2 cellular contexts compared by ENCODE assay signal in the genomic region with DNA sequence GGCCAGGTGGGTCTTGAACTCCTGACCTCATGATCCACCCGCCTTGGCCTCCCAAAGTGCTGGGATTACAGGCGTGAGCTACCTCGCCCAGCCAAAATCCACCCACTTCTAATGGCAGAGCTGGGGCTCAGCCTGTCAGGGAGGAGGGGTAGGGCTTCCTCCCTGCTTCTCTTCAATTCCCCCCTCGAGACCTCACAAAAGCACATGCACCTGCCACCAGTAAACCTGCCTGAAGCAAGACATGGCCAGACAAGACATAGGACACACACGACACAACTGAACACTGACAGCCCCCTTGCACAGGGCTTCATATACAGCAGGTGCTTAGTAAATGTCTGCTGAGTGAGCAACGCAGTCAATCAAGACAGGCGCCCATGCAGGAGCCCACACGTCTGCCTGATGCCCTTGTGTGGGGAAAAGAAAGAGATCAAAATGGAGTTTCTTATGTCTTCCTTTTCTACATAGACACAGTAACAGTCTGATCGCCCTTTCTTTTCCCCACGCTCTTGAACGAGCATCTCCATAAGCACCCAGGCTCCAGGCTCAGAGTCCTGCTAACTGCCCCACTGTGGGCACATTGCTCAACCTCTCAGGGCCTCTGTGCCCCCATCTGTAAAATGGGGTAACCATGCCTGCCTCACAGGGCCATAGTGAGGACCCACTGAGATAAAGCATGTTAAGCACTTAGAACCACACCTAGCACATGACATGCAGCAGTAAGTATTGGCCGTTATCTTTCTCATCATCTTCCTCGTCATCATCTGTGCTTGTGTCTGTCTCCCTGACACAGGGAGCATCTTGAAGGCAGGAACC.
TF ChIP-seq lines count a peak whose summit lies in the region.

No MANE protein-coding gene starts in this region.

TF ChIP-seq in IMR-90, 13 proteins besides CTCF, POLR2A, EP300 and RAD21:
- TF ChIP-seq MAFK (IDR thresholded peaks at IDR 0.05; ENCODE audit: low read depth, low read length) (no peak), MXI1 (IDR thresholded peaks at IDR 0.05; ENCODE audit: borderline replicate concordance, low read depth, low read length) (no peak), NFE2L2 (IDR thresholded peaks at IDR 0.05; ENCODE audit: low read depth, low read length) (no peak), CHD1 (IDR thresholded peaks at IDR 0.05; ENCODE audit: low read depth, low read length) (no peak), CEBPB (IDR thresholded peaks at IDR 0.05; ENCODE audit: low read depth, low read length) (no peak), FOS (IDR thresholded peaks at IDR 0.05; ENCODE audit: low read depth, low read length) (no peak), USF2 (IDR thresholded peaks at IDR 0.05; ENCODE audit: low read depth, low read length) (no peak), SMC3 (IDR thresholded peaks at IDR 0.05; ENCODE audit: low read depth, low read length) (no peak), BHLHE40 (IDR thresholded peaks at IDR 0.05; ENCODE audit: low read depth, low read length) (no peak), MAZ (IDR thresholded peaks at IDR 0.05; ENCODE audit: borderline replicate concordance, low read depth, low read length) (no peak), RCOR1 (IDR thresholded peaks at IDR 0.05; ENCODE audit: insufficient replicate concordance, low read length) (no peak)
- TF ChIP-seq, protein P1, sequence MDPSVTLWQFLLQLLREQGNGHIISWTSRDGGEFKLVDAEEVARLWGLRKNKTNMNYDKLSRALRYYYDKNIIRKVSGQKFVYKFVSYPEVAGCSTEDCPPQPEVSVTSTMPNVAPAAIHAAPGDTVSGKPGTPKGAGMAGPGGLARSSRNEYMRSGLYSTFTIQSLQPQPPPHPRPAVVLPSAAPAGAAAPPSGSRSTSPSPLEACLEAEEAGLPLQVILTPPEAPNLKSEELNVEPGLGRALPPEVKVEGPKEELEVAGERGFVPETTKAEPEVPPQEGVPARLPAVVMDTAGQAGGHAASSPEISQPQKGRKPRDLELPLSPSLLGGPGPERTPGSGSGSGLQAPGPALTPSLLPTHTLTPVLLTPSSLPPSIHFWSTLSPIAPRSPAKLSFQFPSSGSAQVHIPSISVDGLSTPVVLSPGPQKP (IDR thresholded peaks at IDR 0.05; ENCODE audit: borderline replicate concordance, low read depth, low read length): no peak

TF ChIP-seq in H1, 55 proteins besides CTCF, POLR2A, EP300 and RAD21:
- TF ChIP-seq KDM4A (IDR thresholded peaks at IDR 0.05; ENCODE audit: low read depth, low read length, severe bottlenecking): no peak
- no peak for TF ChIP-seq CHD2 (IDR thresholded peaks at IDR 0.05; ENCODE audit: low read length)
- TF ChIP-seq ZNF274 (IDR thresholded peaks at IDR 0.05; ENCODE audit: borderline replicate concordance, extremely low read depth, low read length): no peak
- no peak for TF ChIP-seq CBX8 (IDR thresholded peaks at IDR 0.05; ENCODE audit: borderline replicate concordance, low read depth, low read length)
- no peak for TF ChIP-seq KDM5A (IDR thresholded peaks at IDR 0.05; ENCODE audit: low read length)
- no peak for TF ChIP-seq BRCA1 (IDR thresholded peaks at IDR 0.05; ENCODE audit: low read depth, low read length)
- TF ChIP-seq ATF3 (IDR thresholded peaks at IDR 0.05; ENCODE audit: insufficient read depth, low read depth, low read length): no peak
- no peak for TF ChIP-seq YY1 (IDR thresholded peaks at IDR 0.05; ENCODE audit: low read depth, low read length)
- TF ChIP-seq TBP (IDR thresholded peaks at IDR 0.05; ENCODE audit: low read depth, low read length): no peak
- no peak for TF ChIP-seq JUN (IDR thresholded peaks at IDR 0.05; ENCODE audit: low read depth, low read length)
- TF ChIP-seq PHF8 (conservative IDR thresholded peaks at IDR 0.05; ENCODE audit: low read depth, low read length): no peak
- no peak for TF ChIP-seq GTF2F1 (IDR thresholded peaks at IDR 0.05; ENCODE audit: borderline replicate concordance, low read depth, low read length)
- TF ChIP-seq RFX5 (IDR thresholded peaks at IDR 0.05; ENCODE audit: borderline replicate concordance, low read depth, low read length): no peak
- no peak for TF ChIP-seq JUND (IDR thresholded peaks at IDR 0.05; ENCODE audit: low read length)
- TF ChIP-seq CREB1 (IDR thresholded peaks at IDR 0.05): no peak
